18 cellular contexts compared by ENCODE assay signal in the genomic region with DNA sequence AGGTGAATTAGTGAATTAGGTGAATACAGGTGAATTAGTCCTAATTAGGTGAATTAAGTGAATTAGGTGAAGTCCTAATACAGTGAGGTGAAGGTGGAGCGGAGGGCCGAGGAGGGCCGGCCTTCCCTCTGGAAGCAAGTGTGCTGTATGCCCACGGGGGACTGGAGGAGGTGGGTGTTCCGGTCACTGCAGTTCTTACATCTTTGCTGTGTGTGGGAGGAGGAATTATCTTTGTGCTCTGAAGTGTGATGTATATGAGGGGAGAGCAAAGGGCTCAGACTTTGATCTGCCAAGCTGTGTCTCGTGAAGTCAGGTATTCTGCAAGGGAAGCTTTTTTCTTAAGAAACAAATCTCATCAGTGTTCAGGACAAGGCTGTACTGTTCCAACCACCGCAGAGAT. TPM values are rescaled to one million over a fixed set of nuclear protein-coding genes. Genes with fewer than 3 reads are reported as not detected.
DNase-seq lines count a peak whose midpoint lies in the region; ATAC-seq and TF ChIP-seq lines count a peak whose summit lies in the region.
"Had no signal": no experiment of that assay in that cellular context is flagged by ENCODE, and none has a peak within 500 bp of the region (broad histone marks: within the 10 kb centered on the region; RNA-seq: fewer than 3 reads in every experiment).

No MANE protein-coding gene starts in this region.

- H3K27me3 Mint-ChIP-seq in natural killer cell treated with Interleukin-12 subunit alpha and Interleukin-12 subunit beta and Interleukin-15 and Interleukin-18, amount 100 ng/mL, for 72 hours, result no peaks in the 10 kb centered on the region
- H3K27me3 Mint-ChIP-seq in natural killer cell (ENCODE audit: low read depth in 2 of 2), result no peaks in the 10 kb centered on the region
- H3K27me3 Mint-ChIP-seq in chondrocyte (ENCODE audit: low read depth), result no peaks in the 10 kb centered on the region
- H3K27me3 Mint-ChIP-seq in neural crest cell (ENCODE audit: low read depth), result no peaks in the 10 kb centered on the region
- H3K27me3 Mint-ChIP-seq: stimulated activated naive CD8-positive, alpha-beta T cell treated with anti-CD3 and anti-CD28 coated beads, Interleukin-15, amount 100 ng/mL, for 72 hours had no signal

- peaks cover 7 to 16% of the 10 kb centered on the region in 2 donors for H3K4me1 Mint-ChIP-seq in natural killer cell treated with Interleukin-12 subunit alpha and Interleukin-12 subunit beta and Interleukin-15 and Interleukin-18, amount 100 ng/mL, for 72 hours (ENCODE audit: low read depth in 2 of 2)
- H3K4me1 Mint-ChIP-seq in natural killer cell, result peaks cover 7 to 19% of the 10 kb centered on the region in 2 donors
- peaks cover 29% of the 10 kb centered on the region for H3K4me1 Mint-ChIP-seq in chondrocyte (ENCODE audit: low read depth)
- H3K4me1 Mint-ChIP-seq in neural crest cell, result peaks cover 50% of the 10 kb centered on the region

- no peak for ATAC-seq in natural killer cell treated with Interleukin-12 subunit alpha and Interleukin-12 subunit beta and Interleukin-15 and Interleukin-18, amount 100 ng/mL, for 72 hours
- ATAC-seq in natural killer cell (no peak), HG03139 (IDR thresholded peaks at IDR 0.05; ENCODE audit: unreplicated experiment) (no peak)

- intact Hi-C loops in natural killer cell (cut with micrococcal nuclease), result no loop called here

- no peak overlapping the region for H3K27ac Mint-ChIP-seq in natural killer cell treated with Interleukin-12 subunit alpha and Interleukin-12 subunit beta and Interleukin-15 and Interleukin-18, amount 100 ng/mL, for 72 hours
- H3K27ac Mint-ChIP-seq in natural killer cell (no peak overlapping the region), chondrocyte (ENCODE audit: unreplicated experiment) (no peak overlapping the region), neural crest cell (ENCODE audit: unreplicated experiment) (peak overlapping the region; percentile 64)

- no peak overlapping the region for H3K4me3 Mint-ChIP-seq in natural killer cell treated with Interleukin-12 subunit alpha and Interleukin-12 subunit beta and Interleukin-15 and Interleukin-18, amount 100 ng/mL, for 72 hours
- H3K4me3 Mint-ChIP-seq in natural killer cell, result no peak overlapping the region
- no peak overlapping the region for H3K4me3 Mint-ChIP-seq in chondrocyte (ENCODE audit: unreplicated experiment)
- no peak overlapping the region for H3K4me3 Mint-ChIP-seq in neural crest cell
- H3K4me3 Mint-ChIP-seq: stimulated activated naive CD8-positive, alpha-beta T cell treated with anti-CD3 and anti-CD28 coated beads, Interleukin-15, amount 100 ng/mL, for 72 hours had no signal

- TF ChIP-seq CTCF in natural killer cell (IDR thresholded peaks at IDR 0.05) (no peak), chondrocyte (IDR thresholded peaks at IDR 0.05) (no peak), neural crest cell (conservative IDR thresholded peaks at IDR 0.05) (no peak)

- peaks cover 11% of the 10 kb centered on the region for H3K36me3 Mint-ChIP-seq in natural killer cell treated with Interleukin-12 subunit alpha and Interleukin-12 subunit beta and Interleukin-15 and Interleukin-18, amount 100 ng/mL, for 72 hours
- H3K36me3 Mint-ChIP-seq in natural killer cell (no peaks in the 10 kb centered on the region), chondrocyte (ENCODE audit: low read depth) (peaks cover 9% of the 10 kb centered on the region), neural crest cell (ENCODE audit: low read depth) (peaks cover 9% of the 10 kb centered on the region)

- H3K9me3 Mint-ChIP-seq in natural killer cell treated with Interleukin-12 subunit alpha and Interleukin-12 subunit beta and Interleukin-15 and Interleukin-18, amount 100 ng/mL, for 72 hours, result peaks cover 4% of the 10 kb centered on the region
- peaks cover 2 to 3% of the 10 kb centered on the region in 2 donors for H3K9me3 Mint-ChIP-seq in natural killer cell
- H3K9me3 Mint-ChIP-seq in chondrocyte (ENCODE audit: low read depth), result peaks cover 7% of the 10 kb centered on the region
- no peaks in the 10 kb centered on the region for H3K9me3 Mint-ChIP-seq in neural crest cell

- DNase-seq in natural killer cell treated with Interleukin-12 subunit alpha and Interleukin-12 subunit beta and Interleukin-15 and Interleukin-18, amount 100 ng/mL, for 72 hours (ENCODE audit: low spot score), result peak; percentile 44
- DNase-seq in natural killer cell (no peak), chondrocyte (ENCODE audit: low spot score) (peak; percentile 17), neural crest cell (ENCODE audit: low read depth, low spot score) (no peak), AG20443 (ENCODE audit: low spot score) (no peak), dedifferentiated amniotic fluid mesenchymal stem cell (ENCODE audit: extremely low spot score) (no peak), EL (no peak)
- DNase-seq: activated CD4-positive, alpha-beta T cell treated with anti-CD3 and anti-CD28 coated beads, Interleukin-2, amount 50 U/mL, for 48 hours; activated CD8-positive, alpha-beta memory T cell treated with anti-CD3 and anti-CD28 coated beads, Interleukin-2, amount 50 U/mL, for 48 hours; BE2C; GF-D8; HCEC 1CT; midbrain; NCI-H2107; NCI-H748 treated with DMSO at 0.1 percent for 48 hours; SJCRH30; stimulated activated naive CD8-positive, alpha-beta T cell treated with anti-CD3 and anti-CD28 coated beads, Interleukin-15, amount 100 ng/mL, for 72 hours had no signal

RNA-seq across cellular contexts. Expression of a gene that starts 45.4 kb away (rescaled TPM):
- 100 to 1,000 TPM in 1 of 2 donors, 10 to 100 TPM in 1; 66.8 to 115 TPM for total RNA-seq in natural killer cell treated with Interleukin-12 subunit alpha and Interleukin-12 subunit beta and Interleukin-15 and Interleukin-18, amount 100 ng/mL, for 72 hours
- 10 to 100 TPM; 39.5 to 45.7 (median 42.3) TPM for total RNA-seq in natural killer cell
- 43.5 to 48.1 TPM (median 45.4 TPM) in 3 replicates for total RNA-seq in chondrocyte
- 37.3 and 40.3 TPM in 2 replicates for total RNA-seq in neural crest cell

Comparison
In these comparisons a context has a peak if more than half of its experiments do, and no peak if none do; other contexts are left out.
1. DNase-seq: peak in natural killer cell treated with Interleukin-12 subunit alpha and Interleukin-12 subunit beta and Interleukin-15 and Interleukin-18, amount 100 ng/mL, for 72 hours (single experiment) and chondrocyte (single experiment); none in natural killer cell (single experiment), neural crest cell (single experiment), AG20443 (single experiment), dedifferentiated amniotic fluid mesenchymal stem cell (single experiment) and EL (single experiment).